1 cellular context compared by ENCODE assay signal in the genomic region with DNA sequence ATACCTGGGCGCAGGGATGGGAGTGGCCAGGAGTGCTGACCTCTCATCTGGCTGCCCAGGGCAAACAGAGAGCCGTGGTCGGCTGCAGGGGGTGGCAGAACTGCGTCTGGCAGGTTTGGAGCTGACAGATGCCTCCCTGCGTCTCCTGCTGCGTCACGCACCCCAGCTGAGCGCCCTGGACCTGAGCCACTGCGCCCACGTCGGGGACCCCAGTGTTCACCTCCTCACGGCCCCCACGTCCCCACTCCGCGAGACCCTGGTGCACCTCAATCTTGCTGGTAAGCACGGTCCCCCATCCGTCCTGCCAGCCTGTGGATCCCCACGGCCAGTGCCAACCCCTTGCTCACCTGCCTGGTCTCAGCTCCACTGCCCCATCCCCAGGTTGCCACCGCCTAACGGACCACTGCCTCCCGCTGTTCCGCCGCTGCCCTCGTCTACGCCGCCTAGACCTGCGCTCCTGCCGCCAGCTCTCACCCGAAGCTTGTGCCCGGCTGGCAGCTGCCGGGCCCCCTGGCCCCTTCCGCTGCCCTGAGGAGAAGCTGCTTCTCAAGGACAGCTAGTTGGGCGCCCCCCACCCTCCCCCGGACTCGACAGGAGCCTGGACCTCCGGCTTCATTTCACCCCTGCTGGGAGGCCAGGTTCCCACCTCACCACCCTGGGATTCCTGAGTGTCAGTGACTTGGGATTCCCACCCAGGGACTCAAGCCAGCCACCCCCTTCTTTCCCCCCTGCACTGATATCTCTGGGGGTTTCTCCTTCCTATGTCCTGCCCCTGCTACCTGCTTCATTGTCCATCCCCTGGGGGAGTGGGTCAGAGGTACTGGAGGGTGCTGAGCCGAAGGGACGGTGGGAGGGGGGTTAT.
TF ChIP-seq lines count a peak whose summit lies in the region.

No MANE protein-coding gene starts in this region.

TF ChIP-seq in neural cell, 6 proteins besides CTCF, POLR2A, EP300 and RAD21 (continued from another document):
- TF ChIP-seq, protein P1, sequence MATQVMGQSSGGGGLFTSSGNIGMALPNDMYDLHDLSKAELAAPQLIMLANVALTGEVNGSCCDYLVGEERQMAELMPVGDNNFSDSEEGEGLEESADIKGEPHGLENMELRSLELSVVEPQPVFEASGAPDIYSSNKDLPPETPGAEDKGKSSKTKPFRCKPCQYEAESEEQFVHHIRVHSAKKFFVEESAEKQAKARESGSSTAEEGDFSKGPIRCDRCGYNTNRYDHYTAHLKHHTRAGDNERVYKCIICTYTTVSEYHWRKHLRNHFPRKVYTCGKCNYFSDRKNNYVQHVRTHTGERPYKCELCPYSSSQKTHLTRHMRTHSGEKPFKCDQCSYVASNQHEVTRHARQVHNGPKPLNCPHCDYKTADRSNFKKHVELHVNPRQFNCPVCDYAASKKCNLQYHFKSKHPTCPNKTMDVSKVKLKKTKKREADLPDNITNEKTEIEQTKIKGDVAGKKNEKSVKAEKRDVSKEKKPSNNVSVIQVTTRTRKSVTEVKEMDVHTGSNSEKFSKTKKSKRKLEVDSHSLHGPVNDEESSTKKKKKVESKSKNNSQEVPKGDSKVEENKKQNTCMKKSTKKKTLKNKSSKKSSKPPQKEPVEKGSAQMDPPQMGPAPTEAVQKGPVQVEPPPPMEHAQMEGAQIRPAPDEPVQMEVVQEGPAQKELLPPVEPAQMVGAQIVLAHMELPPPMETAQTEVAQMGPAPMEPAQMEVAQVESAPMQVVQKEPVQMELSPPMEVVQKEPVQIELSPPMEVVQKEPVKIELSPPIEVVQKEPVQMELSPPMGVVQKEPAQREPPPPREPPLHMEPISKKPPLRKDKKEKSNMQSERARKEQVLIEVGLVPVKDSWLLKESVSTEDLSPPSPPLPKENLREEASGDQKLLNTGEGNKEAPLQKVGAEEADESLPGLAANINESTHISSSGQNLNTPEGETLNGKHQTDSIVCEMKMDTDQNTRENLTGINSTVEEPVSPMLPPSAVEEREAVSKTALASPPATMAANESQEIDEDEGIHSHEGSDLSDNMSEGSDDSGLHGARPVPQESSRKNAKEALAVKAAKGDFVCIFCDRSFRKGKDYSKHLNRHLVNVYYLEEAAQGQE (IDR thresholded peaks at IDR 0.05; ENCODE audit: borderline replicate concordance) = no peak
